In the genomic region with DNA sequence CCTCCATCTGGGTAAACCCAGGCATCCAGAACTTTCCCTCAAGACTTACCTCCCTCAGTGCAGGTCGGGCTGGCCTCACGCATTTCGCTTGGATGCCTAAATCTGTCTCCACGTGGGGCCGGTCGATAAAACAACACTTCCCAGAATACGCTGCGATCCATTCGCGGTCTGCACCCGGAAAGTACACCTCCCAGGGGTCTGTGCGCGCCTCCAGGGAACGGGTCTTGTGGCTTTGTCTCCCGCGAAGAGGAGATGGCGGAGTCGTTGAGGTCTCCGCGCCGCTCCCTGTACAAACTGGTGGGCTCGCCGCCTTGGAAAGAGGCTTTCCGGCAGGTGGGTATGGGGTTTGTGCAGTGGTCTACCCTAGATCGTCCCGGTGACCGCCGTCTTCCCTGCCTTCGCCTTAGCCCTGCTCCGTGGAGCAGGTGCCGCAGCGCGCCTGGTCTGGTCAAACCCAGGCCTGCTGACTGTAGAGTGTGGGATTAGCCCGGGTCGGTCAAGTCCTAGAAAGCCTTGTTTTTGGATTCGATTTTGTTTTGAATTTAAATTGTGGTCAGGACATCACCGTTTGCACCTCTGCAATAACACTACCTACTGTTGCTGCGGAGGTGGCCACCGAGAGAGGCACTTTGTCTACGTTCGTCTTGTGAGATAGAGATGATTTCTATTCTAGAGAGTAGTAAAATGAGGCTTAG, we compare ENCODE assay signal across 8 cellular contexts. TPM values are rescaled to one million over a fixed set of nuclear protein-coding genes. Genes with fewer than 3 reads are reported as not detected.
DNase-seq lines count a peak whose midpoint lies in the region; ATAC-seq and TF ChIP-seq lines count a peak whose summit lies in the region.

A gene with protein sequence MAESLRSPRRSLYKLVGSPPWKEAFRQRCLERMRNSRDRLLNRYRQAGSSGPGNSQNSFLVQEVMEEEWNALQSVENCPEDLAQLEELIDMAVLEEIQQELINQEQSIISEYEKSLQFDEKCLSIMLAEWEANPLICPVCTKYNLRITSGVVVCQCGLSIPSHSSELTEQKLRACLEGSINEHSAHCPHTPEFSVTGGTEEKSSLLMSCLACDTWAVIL (plus strand): TSS at position 224 of the 695 bp plus-strand sequence. CDS start 29 bp downstream, at position 253.

- H3K27me3 ChIP-seq in breast epithelium: no peaks in the 10 kb centered on the region

- H3K4me3 ChIP-seq in breast epithelium: peak within 1 kb of the TSS; percentile 78 to 91 (median 90)

- TF ChIP-seq POLR2A in breast epithelium (IDR thresholded peaks at IDR 0.05): no peak

- peaks cover 36 to 50% of the 10 kb centered on the region in 2 donors for H3K4me1 Mint-ChIP-seq in immature natural killer cell

- peak within 1 kb of the TSS; percentile 96 to 99 (median 97) for H3K4me3 Mint-ChIP-seq in immature natural killer cell

- no peak for TF ChIP-seq CTCF in breast epithelium (IDR thresholded peaks at IDR 0.05)

- ATAC-seq in HG03025 (IDR thresholded peaks at IDR 0.05; ENCODE audit: low FRiP score, unreplicated experiment): peak; percentile 54

- peak; percentile 58 to 75 for DNase-seq in activated CD8-positive, alpha-beta memory T cell treated with anti-CD3 and anti-CD28 coated beads for 1 hour (ENCODE audit: extremely low read depth in 1 of 2, low read depth in 1 of 2)
- no peak for DNase-seq in activated CD8-positive, alpha-beta memory T cell treated with anti-CD3 and anti-CD28 coated beads for 24 hours
- DNase-seq in NCI-H2107 treated with DMSO at 0.1 percent for 48 hours (lab: John Stamatoyannopoulos, UW; ENCODE audit: unreplicated experiment): peak; percentile 83
- DNase-seq in UCSD-AML1 (lab: John Stamatoyannopoulos, UW; ENCODE audit: unreplicated experiment): peak; percentile 94
- peak; percentile 84 to 85 for DNase-seq in breast epithelium (ENCODE audit: low spot score in 2 of 2)
- peak in 1 of 3 donors; percentile 85 for DNase-seq in immature natural killer cell
- peak; percentile 80 for DNase-seq in stimulated activated CD4-positive, alpha-beta T cell treated with anti-CD3 and anti-CD28 coated beads, Interleukin-12 subunit alpha, Interleukin-12 subunit beta, amount 100 ng/mL, for 4 hours

- peak within 1 kb of the TSS; percentile 96 to 98 (median 97) for H3K27ac Mint-ChIP-seq in immature natural killer cell

- intact Hi-C loops in breast epithelium (cut with DNase I; ENCODE audit: low total_unique reads): loop anchor here (10.0 kb wide), 1 partner anchor 1745 kb away; no protein-coding TSS in a partner anchor

- peaks cover 0 to 28% of the 10 kb centered on the region in 2 donors for H3K4me1 ChIP-seq in breast epithelium

- no peaks in the 10 kb centered on the region for H3K9me3 ChIP-seq in breast epithelium

- peak within 1 kb of the TSS; percentile 89 to 92 for H3K27ac ChIP-seq in breast epithelium

- no peaks in the 10 kb centered on the region for H3K9me3 Mint-ChIP-seq in immature natural killer cell

- no peaks in the 10 kb centered on the region for H3K36me3 ChIP-seq in breast epithelium

- peaks cover 9 to 16% (median 13%) of the 10 kb centered on the region in 3 donors for H3K27me3 Mint-ChIP-seq in immature natural killer cell (ENCODE audit: low read depth in 3 of 3)

- H3K36me3 Mint-ChIP-seq in immature natural killer cell: peaks cover 0 to 14% (median 10%) of the 10 kb centered on the region in 3 donors

RNA-seq across cellular contexts. Expression of the gene that starts here (rescaled TPM):
- 10 to 100 TPM; 38.4 to 52.1 (median 50.8) TPM for total RNA-seq in breast epithelium
- 10 to 100 TPM; 21.4 to 32.7 (median 22.5) TPM for polyA plus RNA-seq in immature natural killer cell
